2 cellular contexts compared by ENCODE assay signal in genomic region chr15:69454953-69455352, GRCh38.
TF ChIP-seq lines count a peak whose summit lies in the region.

No MANE protein-coding gene starts in this region.

TF ChIP-seq in SK-N-SH, 30 proteins besides CTCF, POLR2A, EP300 and RAD21 (continued from another document):
- TF ChIP-seq, protein P1, sequence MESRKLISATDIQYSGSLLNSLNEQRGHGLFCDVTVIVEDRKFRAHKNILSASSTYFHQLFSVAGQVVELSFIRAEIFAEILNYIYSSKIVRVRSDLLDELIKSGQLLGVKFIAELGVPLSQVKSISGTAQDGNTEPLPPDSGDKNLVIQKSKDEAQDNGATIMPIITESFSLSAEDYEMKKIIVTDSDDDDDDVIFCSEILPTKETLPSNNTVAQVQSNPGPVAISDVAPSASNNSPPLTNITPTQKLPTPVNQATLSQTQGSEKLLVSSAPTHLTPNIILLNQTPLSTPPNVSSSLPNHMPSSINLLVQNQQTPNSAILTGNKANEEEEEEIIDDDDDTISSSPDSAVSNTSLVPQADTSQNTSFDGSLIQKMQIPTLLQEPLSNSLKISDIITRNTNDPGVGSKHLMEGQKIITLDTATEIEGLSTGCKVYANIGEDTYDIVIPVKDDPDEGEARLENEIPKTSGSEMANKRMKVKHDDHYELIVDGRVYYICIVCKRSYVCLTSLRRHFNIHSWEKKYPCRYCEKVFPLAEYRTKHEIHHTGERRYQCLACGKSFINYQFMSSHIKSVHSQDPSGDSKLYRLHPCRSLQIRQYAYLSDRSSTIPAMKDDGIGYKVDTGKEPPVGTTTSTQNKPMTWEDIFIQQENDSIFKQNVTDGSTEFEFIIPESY (IDR thresholded peaks at IDR 0.05; ENCODE audit: borderline replicate concordance, low read depth), result no peak

TF ChIP-seq in SK-N-SH treated with all-trans-retinoic acid at 6 μM for 48 hours, 23 proteins besides CTCF, POLR2A, EP300 and RAD21 (continued from another document):
- TF ChIP-seq, protein P2, sequence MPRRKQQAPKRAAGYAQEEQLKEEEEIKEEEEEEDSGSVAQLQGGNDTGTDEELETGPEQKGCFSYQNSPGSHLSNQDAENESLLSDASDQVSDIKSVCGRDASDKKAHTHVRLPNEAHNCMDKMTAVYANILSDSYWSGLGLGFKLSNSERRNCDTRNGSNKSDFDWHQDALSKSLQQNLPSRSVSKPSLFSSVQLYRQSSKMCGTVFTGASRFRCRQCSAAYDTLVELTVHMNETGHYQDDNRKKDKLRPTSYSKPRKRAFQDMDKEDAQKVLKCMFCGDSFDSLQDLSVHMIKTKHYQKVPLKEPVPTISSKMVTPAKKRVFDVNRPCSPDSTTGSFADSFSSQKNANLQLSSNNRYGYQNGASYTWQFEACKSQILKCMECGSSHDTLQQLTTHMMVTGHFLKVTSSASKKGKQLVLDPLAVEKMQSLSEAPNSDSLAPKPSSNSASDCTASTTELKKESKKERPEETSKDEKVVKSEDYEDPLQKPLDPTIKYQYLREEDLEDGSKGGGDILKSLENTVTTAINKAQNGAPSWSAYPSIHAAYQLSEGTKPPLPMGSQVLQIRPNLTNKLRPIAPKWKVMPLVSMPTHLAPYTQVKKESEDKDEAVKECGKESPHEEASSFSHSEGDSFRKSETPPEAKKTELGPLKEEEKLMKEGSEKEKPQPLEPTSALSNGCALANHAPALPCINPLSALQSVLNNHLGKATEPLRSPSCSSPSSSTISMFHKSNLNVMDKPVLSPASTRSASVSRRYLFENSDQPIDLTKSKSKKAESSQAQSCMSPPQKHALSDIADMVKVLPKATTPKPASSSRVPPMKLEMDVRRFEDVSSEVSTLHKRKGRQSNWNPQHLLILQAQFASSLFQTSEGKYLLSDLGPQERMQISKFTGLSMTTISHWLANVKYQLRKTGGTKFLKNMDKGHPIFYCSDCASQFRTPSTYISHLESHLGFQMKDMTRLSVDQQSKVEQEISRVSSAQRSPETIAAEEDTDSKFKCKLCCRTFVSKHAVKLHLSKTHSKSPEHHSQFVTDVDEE (CRISPR knock-in tag; IDR thresholded peaks at IDR 0.05), result no peak
